Comparison of ENCODE assay signal across 23 cellular contexts in the genomic region with DNA sequence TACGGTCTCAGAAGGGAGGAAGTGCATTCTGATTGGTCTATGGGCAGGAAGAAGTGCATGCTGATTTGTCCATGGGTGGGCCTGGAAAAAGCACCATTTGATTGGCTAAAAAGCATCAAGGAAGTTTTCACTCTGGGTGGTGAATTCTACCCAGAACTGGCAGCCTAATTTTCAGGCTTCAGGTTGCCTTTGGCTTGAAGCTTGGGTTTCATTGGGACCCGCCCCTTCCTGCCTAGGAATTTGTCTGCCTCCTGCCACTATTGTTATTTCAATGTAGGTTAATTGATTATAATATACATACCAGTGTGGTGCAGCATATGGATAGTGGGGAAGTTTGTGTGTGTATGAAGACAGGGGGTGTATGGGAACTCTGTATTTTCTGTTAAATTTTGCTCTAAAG.
"Had no signal": no experiment of that assay in that cellular context is flagged by ENCODE, and none has a peak within 500 bp of the region (broad histone marks: within the 10 kb centered on the region; RNA-seq: fewer than 3 reads in every experiment).

No MANE protein-coding gene starts in this region.

- DNase-seq: activated B cell treated with CpG ODN at 0.5 μM for 24 hours; activated CD4-positive, alpha-beta T cell treated with anti-CD3 and anti-CD28 coated beads for 36 hours; activated CD4-positive, alpha-beta T cell treated with anti-CD3 and anti-CD28 coated beads, Interleukin-2, amount 50 U/mL, for 4 hours; activated naive CD4-positive, alpha-beta T cell treated with Interleukin-2 at 50 U/mL for 16 hours; activated naive CD8-positive, alpha-beta T cell treated with anti-CD3 and anti-CD28 coated beads for 36 hours; activated T-cell treated with anti-CD3 and anti-CD28 coated beads, Interleukin-2, amount 50 U/mL, for 48 hours; central memory CD4-positive, alpha-beta T cell; effector memory CD4-positive, alpha-beta T cell; foreskin melanocyte; immature natural killer cell; lower lobe of right lung; naive B cell; occipital lobe; right lobe of liver; stimulated activated CD4-positive, alpha-beta T cell treated with anti-CD3 and anti-CD28 coated beads, Interleukin-1b, Interleukin-23, amount 100 ng/mL, for 48 hours; substantia nigra; T-helper 9 cell; thyroid gland; upper lobe of right lung had no signal

- H3K27me3 ChIP-seq: right lobe of liver, thyroid gland, upper lobe of right lung had no signal

- H3K9me3 ChIP-seq: lower lobe of right lung, right lobe of liver, thyroid gland, upper lobe of right lung had no signal

- H3K27me3 Mint-ChIP-seq: activated B cell treated with CpG ODN at 0.5 μM for 24 hours; activated CD4-positive, alpha-beta T cell treated with anti-CD3 and anti-CD28 coated beads for 36 hours; activated naive CD8-positive, alpha-beta T cell treated with anti-CD3 and anti-CD28 coated beads for 36 hours; naive B cell; stimulated activated naive CD8-positive, alpha-beta T cell treated with anti-CD3 and anti-CD28 coated beads, Interleukin-15, Interleukin-2, amounts not matched to agents 100 ng/mL and 50 ng/mL, for 24 hours had no signal

- ATAC-seq: activated CD4-positive, alpha-beta T cell treated with anti-CD3 and anti-CD28 coated beads for 36 hours; esophagus mucosa; left lobe of liver; right lobe of liver; upper lobe of right lung had no signal

- H3K4me1 Mint-ChIP-seq: activated B cell treated with CpG ODN at 0.5 μM for 24 hours; activated CD4-positive, alpha-beta T cell treated with anti-CD3 and anti-CD28 coated beads for 36 hours; activated naive CD8-positive, alpha-beta T cell treated with anti-CD3 and anti-CD28 coated beads for 36 hours; immature natural killer cell; naive B cell had no signal

- H3K9me3 Mint-ChIP-seq: stimulated activated naive CD8-positive, alpha-beta T cell treated with anti-CD3 and anti-CD28 coated beads, Interleukin-15, Interleukin-2, amounts not matched to agents 100 ng/mL and 50 ng/mL, for 24 hours had no signal

- H3K4me3 Mint-ChIP-seq: activated B cell treated with CpG ODN at 0.5 μM for 24 hours; activated CD4-positive, alpha-beta T cell treated with anti-CD3 and anti-CD28 coated beads for 36 hours; activated naive CD8-positive, alpha-beta T cell treated with anti-CD3 and anti-CD28 coated beads for 36 hours; immature natural killer cell; naive B cell; stimulated activated naive CD8-positive, alpha-beta T cell treated with anti-CD3 and anti-CD28 coated beads, Interleukin-15, Interleukin-2, amounts not matched to agents 100 ng/mL and 50 ng/mL, for 24 hours had no signal

- H3K4me1 ChIP-seq: lower lobe of right lung, right lobe of liver, thyroid gland, upper lobe of right lung had no signal

- H3K4me3 ChIP-seq: lower lobe of right lung, right lobe of liver, skin epidermis, thyroid gland, upper lobe of right lung had no signal

- H3K36me3 Mint-ChIP-seq: activated naive CD8-positive, alpha-beta T cell treated with anti-CD3 and anti-CD28 coated beads for 36 hours; naive B cell had no signal

- H3K27ac ChIP-seq: lower lobe of right lung, right lobe of liver, skin epidermis, thyroid gland, upper lobe of right lung had no signal

- H3K27ac Mint-ChIP-seq: activated B cell treated with CpG ODN at 0.5 μM for 24 hours; activated CD4-positive, alpha-beta T cell treated with anti-CD3 and anti-CD28 coated beads for 36 hours; activated naive CD8-positive, alpha-beta T cell treated with anti-CD3 and anti-CD28 coated beads for 36 hours; immature natural killer cell; naive B cell; stimulated activated naive CD8-positive, alpha-beta T cell treated with anti-CD3 and anti-CD28 coated beads, Interleukin-15, Interleukin-2, amounts not matched to agents 100 ng/mL and 50 ng/mL, for 24 hours had no signal

- H3K36me3 ChIP-seq: lower lobe of right lung, right lobe of liver, thyroid gland, upper lobe of right lung had no signal
